8 cellular contexts compared by ENCODE assay signal in genomic region chr11:12122083-12122482, GRCh38.
DNase-seq lines count a peak whose midpoint lies in the region; ATAC-seq and TF ChIP-seq lines count a peak whose summit lies in the region.

No MANE protein-coding gene starts in this region.

- no peaks in the 10 kb centered on the region for H3K27me3 ChIP-seq in RWPE2 (ENCODE audit: insufficient read depth, poor library complexity, severe bottlenecking)

- in situ Hi-C loops in ACHN (cut with HindIII; ENCODE audit: low pct_ligation_motif_present, low pct_unique_long_range_greater_than_20kb, low sequenced_read_pairs): no loop called here

- H3K4me3 ChIP-seq in GM12875 (ENCODE audit: low read depth, low read length) (no peak overlapping the region), RWPE2 (ENCODE audit: severe bottlenecking) (no peak overlapping the region)

- peaks cover 84% of the 10 kb centered on the region for H3K36me3 ChIP-seq in RWPE2 (ENCODE audit: low read depth)

- no peaks in the 10 kb centered on the region for H3K9me3 ChIP-seq in RWPE2 (ENCODE audit: severe bottlenecking)

- TF ChIP-seq CTCF in GM12875 (IDR thresholded peaks at IDR 0.05; ENCODE audit: borderline replicate concordance, insufficient read depth, low read depth, low read length): peak; percentile 40; the same call in 1 of the 2 replicates
- peak; percentile 36 for TF ChIP-seq CTCF in RWPE2 (IDR thresholded peaks at IDR 0.05; ENCODE audit: poor library complexity, severe bottlenecking)

- H3K27ac ChIP-seq in RWPE2 (ENCODE audit: poor library complexity, severe bottlenecking): peak overlapping the region; percentile 90

- DNase-seq in ACHN: peak; percentile 44
- no peak for DNase-seq in RWPE2 (ENCODE audit: low spot score)
- peak; percentile 68 for DNase-seq in iPS-NIHi11 (ENCODE audit: low spot score)
- no peak for DNase-seq in cerebellar nuclear complex (lab: John Stamatoyannopoulos, UW)
- DNase-seq in activated T-cell treated with anti-CD3 and anti-CD28 coated beads, Interleukin-2, amount 50 U/mL, for 1 hour: no peak
- no peak for DNase-seq in glomerular visceral epithelial cell (ENCODE audit: extremely low spot score)
- DNase-seq in stimulated activated CD4-positive, alpha-beta T cell treated with anti-CD3 and anti-CD28 coated beads, Interleukin-1b, Interleukin-23, amount 100 ng/mL, for 48 hours: no peak

- H3K4me1 ChIP-seq in RWPE2 (ENCODE audit: insufficient read depth, poor library complexity, severe bottlenecking): peaks cover 83% of the 10 kb centered on the region

- 0 out of 3 replicates have a peak, but pooled peaks have one; percentile 8 for ATAC-seq in RWPE2 (ENCODE audit: low read depth)

Comparison
In these comparisons a context has a peak if more than half of its experiments do, and no peak if none do; other contexts are left out.
1. DNase-seq: peak in ACHN (single experiment) and iPS-NIHi11 (single experiment); none in RWPE2 (single experiment), cerebellar nuclear complex (0 of 2), activated T-cell treated with anti-CD3 and anti-CD28 coated beads, Interleukin-2, amount 50 U/mL, for 1 hour (single experiment), glomerular visceral epithelial cell (single experiment) and stimulated activated CD4-positive, alpha-beta T cell treated with anti-CD3 and anti-CD28 coated beads, Interleukin-1b, Interleukin-23, amount 100 ng/mL, for 48 hours (single experiment).